In genomic region chr6:54427396-54427910, GRCh38 we compare ENCODE assay signal across 28 cellular contexts.
DNase-seq lines count a peak whose midpoint lies in the region; ATAC-seq and TF ChIP-seq lines count a peak whose summit lies in the region.
"Had no signal": no experiment of that assay in that cellular context is flagged by ENCODE, and none has a peak within 500 bp of the region (broad histone marks: within the 10 kb centered on the region; RNA-seq: fewer than 3 reads in every experiment).

No MANE protein-coding gene starts in this region.

- H3K27ac ChIP-seq in PC-9, result no peak overlapping the region
- H3K27ac ChIP-seq in foreskin keratinocyte, result peak overlapping the region; percentile 55
- H3K27ac ChIP-seq: ascending aorta, left lung, testis, vagina had no signal

- H3K4me2 ChIP-seq in PC-9, result no peak overlapping the region

- no peaks in the 10 kb centered on the region for H4K20me1 ChIP-seq in PC-9 (ENCODE audit: insufficient read depth)

- H3K36me3 ChIP-seq in PC-9 (ENCODE audit: low read depth), result no peaks in the 10 kb centered on the region
- H3K36me3 ChIP-seq: ascending aorta, left lung, vagina had no signal

- no TSS peak for BruUV-seq in PC-9 (replicated peaks; lab: Mats Ljungman, UMichigan)

- ATAC-seq in GM18907 (IDR thresholded peaks at IDR 0.05; ENCODE audit: unreplicated experiment) (peak; percentile 1), foreskin keratinocyte (peak; percentile 78), GM18517 (IDR thresholded peaks at IDR 0.05; ENCODE audit: unreplicated experiment) (no peak), HG02642 (IDR thresholded peaks at IDR 0.05; ENCODE audit: poor library complexity, unreplicated experiment) (no peak)
- ATAC-seq: HepG2; left lung; naive thymus-derived CD8-positive, alpha-beta T cell; right cardiac atrium had no signal

- H3K4me3 ChIP-seq in PC-9, result no peak overlapping the region
- H3K4me3 ChIP-seq: ascending aorta, left lung, testis, vagina had no signal

- DNase-seq in PC-9 (no peak), foreskin keratinocyte (peak; percentile 60 to 84), stromal cell of bone marrow (ENCODE audit: low read depth) (peak; percentile 25)
- DNase-seq in effector CD8-positive, alpha-beta T cell (lab: John Stamatoyannopoulos, UW), result no peak
- DNase-seq: activated CD4-positive, alpha-beta T cell treated with anti-CD3 and anti-CD28 coated beads, Interleukin-2, amount 50 U/mL, for 4 hours; activated CD8-positive, alpha-beta memory T cell treated with anti-CD3 and anti-CD28 coated beads, Interleukin-2, amount 50 U/mL, for 4 hours; central memory CD4-positive, alpha-beta T cell; dermis blood vessel endothelial cell; HCEC 1CT; left lung; midbrain; naive thymus-derived CD8-positive, alpha-beta T cell; NCI-H1092; NCI-H1930; NCI-H2227 treated with DMSO at 0.1 percent for 48 hours; NCI-H748 treated with DMSO at 0.1 percent for 48 hours; right cardiac atrium; stimulated activated CD4-positive, alpha-beta T cell treated with anti-CD3 and anti-CD28 coated beads, Interleukin-12 subunit alpha, Interleukin-12 subunit beta, amount 100 ng/mL, for 4 hours; stimulated activated CD4-positive, alpha-beta T cell treated with anti-CD3 and anti-CD28 coated beads, Interleukin-4, amount 100 ng/mL, for 24 hours; stimulated activated naive CD4-positive, alpha-beta T cell; T-helper 9 cell; testis had no signal

- no peaks in the 10 kb centered on the region for H3K27me3 ChIP-seq in PC-9 (ENCODE audit: insufficient read depth, low read depth)
- no peaks in the 10 kb centered on the region for H3K27me3 ChIP-seq in foreskin keratinocyte
- H3K27me3 ChIP-seq: ascending aorta, left lung, testis, vagina had no signal

- H2AFZ ChIP-seq in PC-9, result 0 out of 2 replicates have a peak overlapping the region, but pooled peaks have one; percentile 28

- intact Hi-C loops in PC-9 (cut with micrococcal nuclease; ENCODE audit: unreplicated experiment), result no loop called here

- TF ChIP-seq CTCF in PC-9 (conservative IDR thresholded peaks at IDR 0.05), result no peak
- no peak for TF ChIP-seq CTCF in foreskin keratinocyte (conservative IDR thresholded peaks at IDR 0.05)

- no peaks in the 10 kb centered on the region for H3K79me2 ChIP-seq in PC-9 (ENCODE audit: low read depth)

- POLR2A ChIA-PET in PC-9 (lab: Charles Lee; ENCODE audit: unreplicated experiment), result no interaction called here

- H3K9me3 ChIP-seq in PC-9 (ENCODE audit: insufficient read depth, low read depth), result no peaks in the 10 kb centered on the region
- H3K9me3 ChIP-seq: ascending aorta, left lung, testis, vagina had no signal

- CTCF ChIA-PET in PC-9 (lab: Charles Lee), result no interaction called here

- H3K9me2 ChIP-seq in PC-9 (ENCODE audit: insufficient read depth), result 0 out of 2 replicates have a peak, but pooled peaks cover 6% of the 10 kb centered on the region

- no peaks in the 10 kb centered on the region for H3F3A ChIP-seq in PC-9 (ENCODE audit: insufficient read depth, low read depth)

- H3K4me1 ChIP-seq in PC-9 (replicated peaks; ENCODE audit: insufficient read depth) (no peaks in the 10 kb centered on the region), foreskin keratinocyte (peaks cover 17% of the 10 kb centered on the region)
- H3K4me1 ChIP-seq: ascending aorta, left lung, testis, vagina had no signal

Comparison
In these comparisons a context has a peak if more than half of its experiments do, and no peak if none do; other contexts are left out.
1. ATAC-seq: peak in GM18907 (single experiment) and foreskin keratinocyte (single experiment); none in GM18517 (single experiment) and HG02642 (single experiment).
2. DNase-seq: peak in foreskin keratinocyte (2 of 2) and stromal cell of bone marrow (single experiment); none in PC-9 (0 of 2) and effector CD8-positive, alpha-beta T cell (single experiment).